Comparison of ENCODE assay signal across 19 cellular contexts in genomic region chr1:24301395-24302175, GRCh38. TPM values are rescaled to one million over a fixed set of nuclear protein-coding genes. Genes with fewer than 3 reads are reported as not detected.
DNase-seq lines count a peak whose midpoint lies in the region; ATAC-seq and TF ChIP-seq lines count a peak whose summit lies in the region.
"Had no signal": no experiment of that assay in that cellular context is flagged by ENCODE, and none has a peak within 500 bp of the region (broad histone marks: within the 10 kb centered on the region; RNA-seq: fewer than 3 reads in every experiment).

No MANE protein-coding gene starts in this region.

- no peak for ATAC-seq in GM19023 (IDR thresholded peaks at IDR 0.05; ENCODE audit: unreplicated experiment)
- ATAC-seq: effector memory CD8-positive, alpha-beta T cell had no signal

- no peaks in the 10 kb centered on the region for H3K27me3 ChIP-seq in WERI-Rb-1 (ENCODE audit: insufficient read depth, low read depth, severe bottlenecking)
- no peaks in the 10 kb centered on the region for H3K27me3 ChIP-seq in suprapubic skin
- H3K27me3 ChIP-seq in Peyer's patch = no peaks in the 10 kb centered on the region
- H3K27me3 ChIP-seq: neural progenitor cell had no signal

- TF ChIP-seq POLR2A in suprapubic skin (IDR thresholded peaks at IDR 0.05) = no peak
- no peak for TF ChIP-seq POLR2A in Peyer's patch (IDR thresholded peaks at IDR 0.05)

- H3K4me1 ChIP-seq in suprapubic skin (peaks cover 32% of the 10 kb centered on the region), Peyer's patch (peaks cover 0 to 7% (median 0%) of the 10 kb centered on the region in 4 donors)
- H3K4me1 ChIP-seq: stomach had no signal

- no peak for TF ChIP-seq EP300 in suprapubic skin (IDR thresholded peaks at IDR 0.05)

- H3K36me3 ChIP-seq in WERI-Rb-1 = no peaks in the 10 kb centered on the region
- H3K36me3 ChIP-seq in suprapubic skin = no peaks in the 10 kb centered on the region
- no peaks in the 10 kb centered on the region for H3K36me3 ChIP-seq in Peyer's patch
- H3K36me3 ChIP-seq: neural progenitor cell, stomach had no signal

- no peak overlapping the region for H3K4me3 ChIP-seq in WERI-Rb-1 (ENCODE audit: low read depth, low read length)
- no peak overlapping the region for H3K4me3 ChIP-seq in fibroblast of mammary gland (ENCODE audit: control insufficient read depth, low read depth, low read length)
- H3K4me3 ChIP-seq in suprapubic skin = no peak overlapping the region
- H3K4me3 ChIP-seq in Peyer's patch = no peak overlapping the region
- H3K4me3 ChIP-seq: neural progenitor cell, stomach had no signal

- WGBS in suprapubic skin = 26% methylated on average over 6 of the region's 6 CpGs

- DNase-seq in NCI-H524 (lab: John Stamatoyannopoulos, UW) (peak; percentile 23 to 77), NCI-H524 treated with DMSO at 0.1 percent for 48 hours (lab: John Stamatoyannopoulos, UW) (no peak), WERI-Rb-1 (peak; percentile 15), fibroblast of mammary gland (ENCODE audit: low read depth) (peak; percentile 67), suprapubic skin (ENCODE audit: low spot score in 2 of 2) (no peak), Peyer's patch (no peak), kidney tubule cell (ENCODE audit: low spot score) (no peak)
- DNase-seq: activated B cell treated with CpG ODN at 0.5 μM for 24 hours; CD4-positive, alpha-beta T cell; effector memory CD8-positive, alpha-beta T cell; Kasumi-1; NCI-H146; NCI-H748 treated with DMSO at 0.1 percent for 48 hours; retina; stimulated activated CD4-positive, alpha-beta T cell treated with anti-CD3 and anti-CD28 coated beads, Interleukin-15, amount 100 ng/mL, for 24 hours; stomach had no signal

- no peak overlapping the region for H3K27ac ChIP-seq in WERI-Rb-1
- peak overlapping the region; percentile 65 for H3K27ac ChIP-seq in suprapubic skin
- H3K27ac ChIP-seq in Peyer's patch = no peak overlapping the region
- H3K27ac ChIP-seq: neural progenitor cell, stomach had no signal

- H3K9me3 ChIP-seq in WERI-Rb-1 (ENCODE audit: severe bottlenecking) (no peaks in the 10 kb centered on the region), suprapubic skin (no peaks in the 10 kb centered on the region), Peyer's patch (no peaks in the 10 kb centered on the region)
- H3K9me3 ChIP-seq: stomach had no signal

- no peak for TF ChIP-seq CTCF in WERI-Rb-1 (IDR thresholded peaks at IDR 0.05; ENCODE audit: low read depth, low read length)
- TF ChIP-seq CTCF in fibroblast of mammary gland (conservative IDR thresholded peaks at IDR 0.05; ENCODE audit: control insufficient read depth, insufficient read depth, low read depth, low read length) = no peak
- TF ChIP-seq CTCF in suprapubic skin (IDR thresholded peaks at IDR 0.05) = no peak
- TF ChIP-seq CTCF in Peyer's patch (IDR thresholded peaks at IDR 0.05) = no peak

RNA-seq across cellular contexts. Expression of gene GRHL3, which starts 17.6 kb away (rescaled TPM):
- total RNA-seq in suprapubic skin (100 to 1,000 TPM in 3 of 4 donors, 10 to 100 TPM in 1; 93.6 to 154 (median 129) TPM), Peyer's patch (1 to 10 TPM in 1 of 4 donors, under 1 TPM in 2, not detected in 1; 0.35 to 1.1 (median 0.66) TPM)
- total RNA-seq: CD4-positive, alpha-beta T cell; glomerular endothelial cell had no signal

Comparison
In these comparisons a context has a peak if more than half of its experiments do, and no peak if none do; other contexts are left out.
1. DNase-seq: peak in NCI-H524 (2 of 2), WERI-Rb-1 (single experiment) and fibroblast of mammary gland (single experiment); none in NCI-H524 treated with DMSO at 0.1 percent for 48 hours (single experiment), suprapubic skin (0 of 2), Peyer's patch (0 of 3) and kidney tubule cell (single experiment).
2. RNA of gene GRHL3, which starts 17.6 kb away (total RNA-seq): 93.6 to 154 TPM in suprapubic skin; 0.35 to 1.1 TPM in Peyer's patch; every median in the first group is over 10 times any median in the second.